1 cellular context compared by ENCODE assay signal in the genomic region with DNA sequence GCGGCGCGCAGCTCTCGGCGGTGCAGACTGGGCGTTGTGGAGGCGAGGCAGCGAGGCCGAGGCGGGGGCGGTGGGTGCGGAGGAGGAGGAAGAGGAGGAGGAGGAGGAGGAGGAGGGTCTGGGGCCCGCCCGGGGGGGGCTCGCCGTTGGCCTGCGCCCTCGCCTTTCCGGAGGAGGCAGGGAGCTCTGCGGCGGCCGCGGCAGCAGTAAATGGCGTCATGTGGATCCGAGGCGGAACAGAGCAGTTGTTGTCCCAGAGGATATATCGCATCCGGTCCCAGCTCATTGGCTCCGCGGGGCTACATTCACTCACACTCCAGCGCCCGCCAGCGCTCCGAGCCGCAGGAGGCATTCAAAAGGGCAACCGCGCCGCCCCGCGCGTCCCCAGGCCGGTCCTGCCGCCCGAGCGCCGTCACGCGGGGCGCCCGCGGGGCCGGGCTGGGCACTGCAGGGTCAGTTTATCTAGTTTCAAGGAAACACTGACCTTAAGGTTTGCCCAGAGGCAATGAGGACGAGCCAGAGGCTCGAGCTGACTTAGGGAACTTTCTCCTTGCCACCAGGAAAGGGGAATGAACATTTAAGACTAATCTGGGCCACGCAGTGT.
TF ChIP-seq lines count a peak whose summit lies in the region.

A gene with protein sequence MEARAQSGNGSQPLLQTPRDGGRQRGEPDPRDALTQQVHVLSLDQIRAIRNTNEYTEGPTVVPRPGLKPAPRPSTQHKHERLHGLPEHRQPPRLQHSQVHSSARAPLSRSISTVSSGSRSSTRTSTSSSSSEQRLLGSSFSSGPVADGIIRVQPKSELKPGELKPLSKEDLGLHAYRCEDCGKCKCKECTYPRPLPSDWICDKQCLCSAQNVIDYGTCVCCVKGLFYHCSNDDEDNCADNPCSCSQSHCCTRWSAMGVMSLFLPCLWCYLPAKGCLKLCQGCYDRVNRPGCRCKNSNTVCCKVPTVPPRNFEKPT (minus strand): TSS at position 29 of the 604 bp plus-strand sequence. CDS start 3,421 bp downstream, outside the sequence.

TF ChIP-seq in HepG2, 621 proteins besides CTCF, POLR2A, EP300 and RAD21 (continued from another document and continues in another):
- TF ChIP-seq, protein P1, sequence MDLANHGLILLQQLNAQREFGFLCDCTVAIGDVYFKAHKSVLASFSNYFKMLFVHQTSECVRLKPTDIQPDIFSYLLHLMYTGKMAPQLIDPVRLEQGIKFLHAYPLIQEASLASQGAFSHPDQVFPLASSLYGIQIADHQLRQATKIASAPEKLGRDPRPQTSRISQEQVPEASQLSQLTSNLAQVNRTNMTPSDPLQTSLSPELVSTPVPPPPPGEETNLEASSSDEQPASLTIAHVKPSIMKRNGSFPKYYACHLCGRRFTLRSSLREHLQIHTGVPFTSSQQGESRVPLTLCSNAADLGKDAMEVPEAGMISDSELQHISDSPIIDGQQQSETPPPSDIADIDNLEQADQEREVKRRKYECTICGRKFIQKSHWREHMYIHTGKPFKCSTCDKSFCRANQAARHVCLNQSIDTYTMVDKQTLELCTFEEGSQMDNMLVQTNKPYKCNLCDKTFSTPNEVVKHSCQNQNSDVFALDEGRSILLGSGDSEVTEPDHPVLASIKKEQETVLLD (CRISPR knock-in tag; IDR thresholded peaks at IDR 0.05; ENCODE audit: low read depth) = no peak
- TF ChIP-seq, protein P2, sequence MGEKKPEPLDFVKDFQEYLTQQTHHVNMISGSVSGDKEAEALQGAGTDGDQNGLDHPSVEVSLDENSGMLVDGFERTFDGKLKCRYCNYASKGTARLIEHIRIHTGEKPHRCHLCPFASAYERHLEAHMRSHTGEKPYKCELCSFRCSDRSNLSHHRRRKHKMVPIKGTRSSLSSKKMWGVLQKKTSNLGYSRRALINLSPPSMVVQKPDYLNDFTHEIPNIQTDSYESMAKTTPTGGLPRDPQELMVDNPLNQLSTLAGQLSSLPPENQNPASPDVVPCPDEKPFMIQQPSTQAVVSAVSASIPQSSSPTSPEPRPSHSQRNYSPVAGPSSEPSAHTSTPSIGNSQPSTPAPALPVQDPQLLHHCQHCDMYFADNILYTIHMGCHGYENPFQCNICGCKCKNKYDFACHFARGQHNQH (CRISPR knock-in tag; IDR thresholded peaks at IDR 0.05) = peak; percentile 53; the same call in 1 of the 2 replicates
- TF ChIP-seq, protein P3, sequence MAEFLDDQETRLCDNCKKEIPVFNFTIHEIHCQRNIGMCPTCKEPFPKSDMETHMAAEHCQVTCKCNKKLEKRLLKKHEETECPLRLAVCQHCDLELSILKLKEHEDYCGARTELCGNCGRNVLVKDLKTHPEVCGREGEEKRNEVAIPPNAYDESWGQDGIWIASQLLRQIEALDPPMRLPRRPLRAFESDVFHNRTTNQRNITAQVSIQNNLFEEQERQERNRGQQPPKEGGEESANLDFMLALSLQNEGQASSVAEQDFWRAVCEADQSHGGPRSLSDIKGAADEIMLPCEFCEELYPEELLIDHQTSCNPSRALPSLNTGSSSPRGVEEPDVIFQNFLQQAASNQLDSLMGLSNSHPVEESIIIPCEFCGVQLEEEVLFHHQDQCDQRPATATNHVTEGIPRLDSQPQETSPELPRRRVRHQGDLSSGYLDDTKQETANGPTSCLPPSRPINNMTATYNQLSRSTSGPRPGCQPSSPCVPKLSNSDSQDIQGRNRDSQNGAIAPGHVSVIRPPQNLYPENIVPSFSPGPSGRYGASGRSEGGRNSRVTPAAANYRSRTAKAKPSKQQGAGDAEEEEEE (CRISPR knock-in tag; IDR thresholded peaks at IDR 0.05; ENCODE audit: borderline replicate concordance) = no peak
- TF ChIP-seq JDP2 (CRISPR knock-in tag; IDR thresholded peaks at IDR 0.05; ENCODE audit: borderline replicate concordance) (no peak; the same call in 1 of the 2 replicates), SMC3 (IDR thresholded peaks at IDR 0.05; ENCODE audit: low read length) (no peak), ZFX (CRISPR knock-in tag; IDR thresholded peaks at IDR 0.05; ENCODE audit: low read depth) (peak; percentile 68), ZNF674 (CRISPR knock-in tag; IDR thresholded peaks at IDR 0.05; ENCODE audit: low read depth) (no peak), ZNF772 (CRISPR knock-in tag; IDR thresholded peaks at IDR 0.05) (no peak; the same call in 1 of the 2 replicates), ISL2 (CRISPR knock-in tag; IDR thresholded peaks at IDR 0.05) (peak; percentile 29; the same call in 1 of the 2 replicates), ZNF570 (CRISPR knock-in tag; IDR thresholded peaks at IDR 0.05; ENCODE audit: borderline replicate concordance) (no peak), ZNF607 (CRISPR knock-in tag; IDR thresholded peaks at IDR 0.05; ENCODE audit: borderline replicate concordance) (0 out of 2 replicates have a peak, but pooled peaks have one; percentile 36), PPARG (CRISPR knock-in tag; conservative IDR thresholded peaks at IDR 0.05) (no peak), NPAS2 (CRISPR knock-in tag; IDR thresholded peaks at IDR 0.05; ENCODE audit: borderline replicate concordance) (no peak), SETDB1 (CRISPR knock-in tag; IDR thresholded peaks at IDR 0.05; ENCODE audit: borderline replicate concordance) (no peak), ZMYM2 (CRISPR knock-in tag; IDR thresholded peaks at IDR 0.05) (no peak), ZNF549 (CRISPR knock-in tag; IDR thresholded peaks at IDR 0.05) (no peak), SKI (IDR thresholded peaks at IDR 0.05; ENCODE audit: partially characterized antibody) (peak; percentile 61), PRMT3 (CRISPR knock-in tag; IDR thresholded peaks at IDR 0.05; ENCODE audit: borderline replicate concordance, low read depth) (no peak), ZFP82 (CRISPR knock-in tag; IDR thresholded peaks at IDR 0.05; ENCODE audit: borderline replicate concordance) (no peak), PTBP1 (IDR thresholded peaks at IDR 0.05; ENCODE audit: low read depth, low read length, poor library complexity, severe bottlenecking) (no peak), ZBTB38 (CRISPR knock-in tag; IDR thresholded peaks at IDR 0.05) (0 out of 2 replicates have a peak, but pooled peaks have one; percentile 14), HNRNPUL1 (IDR thresholded peaks at IDR 0.05; ENCODE audit: low read depth, low read length) (peak; percentile 80), ZNF225 (CRISPR knock-in tag; IDR thresholded peaks at IDR 0.05) (no peak), CBX5 (CRISPR knock-in tag; IDR thresholded peaks at IDR 0.05; ENCODE audit: borderline replicate concordance) (no peak)
- TF ChIP-seq, protein P4, sequence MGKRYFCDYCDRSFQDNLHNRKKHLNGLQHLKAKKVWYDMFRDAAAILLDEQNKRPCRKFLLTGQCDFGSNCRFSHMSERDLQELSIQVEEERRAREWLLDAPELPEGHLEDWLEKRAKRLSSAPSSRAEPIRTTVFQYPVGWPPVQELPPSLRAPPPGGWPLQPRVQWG (CRISPR knock-in tag; IDR thresholded peaks at IDR 0.05; ENCODE audit: borderline replicate concordance, low read depth) = no peak
- TF ChIP-seq, protein P5, sequence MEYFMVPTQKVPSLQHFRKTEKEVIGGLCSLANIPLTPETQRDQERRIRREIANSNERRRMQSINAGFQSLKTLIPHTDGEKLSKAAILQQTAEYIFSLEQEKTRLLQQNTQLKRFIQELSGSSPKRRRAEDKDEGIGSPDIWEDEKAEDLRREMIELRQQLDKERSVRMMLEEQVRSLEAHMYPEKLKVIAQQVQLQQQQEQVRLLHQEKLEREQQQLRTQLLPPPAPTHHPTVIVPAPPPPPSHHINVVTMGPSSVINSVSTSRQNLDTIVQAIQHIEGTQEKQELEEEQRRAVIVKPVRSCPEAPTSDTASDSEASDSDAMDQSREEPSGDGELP (IDR thresholded peaks at IDR 0.05; ENCODE audit: borderline replicate concordance, low read depth) = peak; percentile 52; the same call in 1 of the 2 replicates
- TF ChIP-seq, protein P6, sequence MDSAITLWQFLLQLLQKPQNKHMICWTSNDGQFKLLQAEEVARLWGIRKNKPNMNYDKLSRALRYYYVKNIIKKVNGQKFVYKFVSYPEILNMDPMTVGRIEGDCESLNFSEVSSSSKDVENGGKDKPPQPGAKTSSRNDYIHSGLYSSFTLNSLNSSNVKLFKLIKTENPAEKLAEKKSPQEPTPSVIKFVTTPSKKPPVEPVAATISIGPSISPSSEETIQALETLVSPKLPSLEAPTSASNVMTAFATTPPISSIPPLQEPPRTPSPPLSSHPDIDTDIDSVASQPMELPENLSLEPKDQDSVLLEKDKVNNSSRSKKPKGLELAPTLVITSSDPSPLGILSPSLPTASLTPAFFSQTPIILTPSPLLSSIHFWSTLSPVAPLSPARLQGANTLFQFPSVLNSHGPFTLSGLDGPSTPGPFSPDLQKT (CRISPR knock-in tag; IDR thresholded peaks at IDR 0.05; ENCODE audit: borderline replicate concordance) = no peak
- TF ChIP-seq, protein P7, sequence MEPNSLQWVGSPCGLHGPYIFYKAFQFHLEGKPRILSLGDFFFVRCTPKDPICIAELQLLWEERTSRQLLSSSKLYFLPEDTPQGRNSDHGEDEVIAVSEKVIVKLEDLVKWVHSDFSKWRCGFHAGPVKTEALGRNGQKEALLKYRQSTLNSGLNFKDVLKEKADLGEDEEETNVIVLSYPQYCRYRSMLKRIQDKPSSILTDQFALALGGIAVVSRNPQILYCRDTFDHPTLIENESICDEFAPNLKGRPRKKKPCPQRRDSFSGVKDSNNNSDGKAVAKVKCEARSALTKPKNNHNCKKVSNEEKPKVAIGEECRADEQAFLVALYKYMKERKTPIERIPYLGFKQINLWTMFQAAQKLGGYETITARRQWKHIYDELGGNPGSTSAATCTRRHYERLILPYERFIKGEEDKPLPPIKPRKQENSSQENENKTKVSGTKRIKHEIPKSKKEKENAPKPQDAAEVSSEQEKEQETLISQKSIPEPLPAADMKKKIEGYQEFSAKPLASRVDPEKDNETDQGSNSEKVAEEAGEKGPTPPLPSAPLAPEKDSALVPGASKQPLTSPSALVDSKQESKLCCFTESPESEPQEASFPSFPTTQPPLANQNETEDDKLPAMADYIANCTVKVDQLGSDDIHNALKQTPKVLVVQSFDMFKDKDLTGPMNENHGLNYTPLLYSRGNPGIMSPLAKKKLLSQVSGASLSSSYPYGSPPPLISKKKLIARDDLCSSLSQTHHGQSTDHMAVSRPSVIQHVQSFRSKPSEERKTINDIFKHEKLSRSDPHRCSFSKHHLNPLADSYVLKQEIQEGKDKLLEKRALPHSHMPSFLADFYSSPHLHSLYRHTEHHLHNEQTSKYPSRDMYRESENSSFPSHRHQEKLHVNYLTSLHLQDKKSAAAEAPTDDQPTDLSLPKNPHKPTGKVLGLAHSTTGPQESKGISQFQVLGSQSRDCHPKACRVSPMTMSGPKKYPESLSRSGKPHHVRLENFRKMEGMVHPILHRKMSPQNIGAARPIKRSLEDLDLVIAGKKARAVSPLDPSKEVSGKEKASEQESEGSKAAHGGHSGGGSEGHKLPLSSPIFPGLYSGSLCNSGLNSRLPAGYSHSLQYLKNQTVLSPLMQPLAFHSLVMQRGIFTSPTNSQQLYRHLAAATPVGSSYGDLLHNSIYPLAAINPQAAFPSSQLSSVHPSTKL (CRISPR knock-in tag; IDR thresholded peaks at IDR 0.05) = peak; percentile 58; the same call in 1 of the 2 replicates
- TF ChIP-seq, protein P8, sequence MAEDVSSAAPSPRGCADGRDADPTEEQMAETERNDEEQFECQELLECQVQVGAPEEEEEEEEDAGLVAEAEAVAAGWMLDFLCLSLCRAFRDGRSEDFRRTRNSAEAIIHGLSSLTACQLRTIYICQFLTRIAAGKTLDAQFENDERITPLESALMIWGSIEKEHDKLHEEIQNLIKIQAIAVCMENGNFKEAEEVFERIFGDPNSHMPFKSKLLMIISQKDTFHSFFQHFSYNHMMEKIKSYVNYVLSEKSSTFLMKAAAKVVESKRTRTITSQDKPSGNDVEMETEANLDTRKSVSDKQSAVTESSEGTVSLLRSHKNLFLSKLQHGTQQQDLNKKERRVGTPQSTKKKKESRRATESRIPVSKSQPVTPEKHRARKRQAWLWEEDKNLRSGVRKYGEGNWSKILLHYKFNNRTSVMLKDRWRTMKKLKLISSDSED (CRISPR knock-in tag; IDR thresholded peaks at IDR 0.05) = no peak
- TF ChIP-seq, protein P9, sequence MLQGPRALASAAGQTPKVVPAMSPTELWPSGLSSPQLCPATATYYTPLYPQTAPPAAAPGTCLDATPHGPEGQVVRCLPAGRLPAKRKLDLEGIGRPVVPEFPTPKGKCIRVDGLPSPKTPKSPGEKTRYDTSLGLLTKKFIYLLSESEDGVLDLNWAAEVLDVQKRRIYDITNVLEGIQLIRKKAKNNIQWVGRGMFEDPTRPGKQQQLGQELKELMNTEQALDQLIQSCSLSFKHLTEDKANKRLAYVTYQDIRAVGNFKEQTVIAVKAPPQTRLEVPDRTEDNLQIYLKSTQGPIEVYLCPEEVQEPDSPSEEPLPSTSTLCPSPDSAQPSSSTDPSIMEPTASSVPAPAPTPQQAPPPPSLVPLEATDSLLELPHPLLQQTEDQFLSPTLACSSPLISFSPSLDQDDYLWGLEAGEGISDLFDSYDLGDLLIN (CRISPR knock-in tag; IDR thresholded peaks at IDR 0.05; ENCODE audit: borderline replicate concordance) = peak; percentile 39; the same call in 1 of the 2 replicates
- TF ChIP-seq, protein P10, sequence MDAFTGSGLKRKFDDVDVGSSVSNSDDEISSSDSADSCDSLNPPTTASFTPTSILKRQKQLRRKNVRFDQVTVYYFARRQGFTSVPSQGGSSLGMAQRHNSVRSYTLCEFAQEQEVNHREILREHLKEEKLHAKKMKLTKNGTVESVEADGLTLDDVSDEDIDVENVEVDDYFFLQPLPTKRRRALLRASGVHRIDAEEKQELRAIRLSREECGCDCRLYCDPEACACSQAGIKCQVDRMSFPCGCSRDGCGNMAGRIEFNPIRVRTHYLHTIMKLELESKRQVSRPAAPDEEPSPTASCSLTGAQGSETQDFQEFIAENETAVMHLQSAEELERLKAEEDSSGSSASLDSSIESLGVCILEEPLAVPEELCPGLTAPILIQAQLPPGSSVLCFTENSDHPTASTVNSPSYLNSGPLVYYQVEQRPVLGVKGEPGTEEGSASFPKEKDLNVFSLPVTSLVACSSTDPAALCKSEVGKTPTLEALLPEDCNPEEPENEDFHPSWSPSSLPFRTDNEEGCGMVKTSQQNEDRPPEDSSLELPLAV (CRISPR knock-in tag; conservative IDR thresholded peaks at IDR 0.05; ENCODE audit: low read depth) = no peak
- TF ChIP-seq, protein P11, sequence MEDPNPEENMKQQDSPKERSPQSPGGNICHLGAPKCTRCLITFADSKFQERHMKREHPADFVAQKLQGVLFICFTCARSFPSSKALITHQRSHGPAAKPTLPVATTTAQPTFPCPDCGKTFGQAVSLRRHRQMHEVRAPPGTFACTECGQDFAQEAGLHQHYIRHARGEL (CRISPR knock-in tag; IDR thresholded peaks at IDR 0.05) = no peak
